In genomic region chr17:19454074-19454473, GRCh38 we compare ENCODE assay signal across 25 cellular contexts. TPM values are rescaled to one million over a fixed set of nuclear protein-coding genes. Genes with fewer than 3 reads are reported as not detected.
"Had no signal": no experiment of that assay in that cellular context is flagged by ENCODE, and none has a peak within 500 bp of the region (broad histone marks: within the 10 kb centered on the region; RNA-seq: fewer than 3 reads in every experiment).

No MANE protein-coding gene starts in this region.

- H3K79me2 ChIP-seq: hepatocyte, parathyroid adenoma had no signal

- H3K4me1 ChIP-seq: colonic mucosa, foreskin keratinocyte had no signal

- H3K9me3 Mint-ChIP-seq: dendritic cell treated with granulocyte-macrophage colony-stimulating factor and Interleukin-4, amounts not matched to agents 40 ng/mL and 50 ng/mL, for 4 days; immature natural killer cell; naive B cell; natural killer cell treated with Interleukin-12 subunit alpha and Interleukin-12 subunit beta and Interleukin-15 and Interleukin-18, amount 100 ng/mL, for 72 hours; neural progenitor cell; stimulated activated effector memory CD8-positive, alpha-beta T cell treated with anti-CD3 and anti-CD28 coated beads, Interleukin-12 subunit alpha, Interleukin-12 subunit beta, amount 100 ng/mL, for 72 hours had no signal

- H3K27ac Mint-ChIP-seq: dendritic cell treated with granulocyte-macrophage colony-stimulating factor and Interleukin-4, amounts not matched to agents 40 ng/mL and 50 ng/mL, for 4 days; immature natural killer cell; naive B cell; natural killer cell treated with Interleukin-12 subunit alpha and Interleukin-12 subunit beta and Interleukin-15 and Interleukin-18, amount 100 ng/mL, for 72 hours; neural progenitor cell; progenitor cell of endocrine pancreas; stimulated activated effector memory CD8-positive, alpha-beta T cell treated with anti-CD3 and anti-CD28 coated beads, Interleukin-12 subunit alpha, Interleukin-12 subunit beta, amount 100 ng/mL, for 72 hours had no signal

- H3K4me2 ChIP-seq: hepatocyte, neural progenitor cell had no signal

- ATAC-seq: foreskin keratinocyte; gastroesophageal sphincter; heart left ventricle; left ventricle myocardium superior; lower lobe of right lung; mucosa of descending colon; natural killer cell treated with Interleukin-12 subunit alpha and Interleukin-12 subunit beta and Interleukin-15 and Interleukin-18, amount 100 ng/mL, for 72 hours; sciatic nerve; stimulated activated effector memory CD8-positive, alpha-beta T cell treated with anti-CD3 and anti-CD28 coated beads, Interleukin-12 subunit alpha, Interleukin-12 subunit beta, amount 100 ng/mL, for 72 hours had no signal

- H3K27me3 ChIP-seq: colonic mucosa, gastroesophageal sphincter, hepatocyte, neural progenitor cell, stomach, thyroid gland had no signal

- H3K4me3 ChIP-seq: colonic mucosa, gastroesophageal sphincter, heart left ventricle, hepatocyte, lower lobe of right lung, mucosa of descending colon, neural progenitor cell, stomach, thyroid gland had no signal

- H3K4me3 Mint-ChIP-seq: dendritic cell treated with granulocyte-macrophage colony-stimulating factor and Interleukin-4, amounts not matched to agents 40 ng/mL and 50 ng/mL, for 4 days; immature natural killer cell; naive B cell; natural killer cell treated with Interleukin-12 subunit alpha and Interleukin-12 subunit beta and Interleukin-15 and Interleukin-18, amount 100 ng/mL, for 72 hours; neural progenitor cell; stimulated activated effector memory CD8-positive, alpha-beta T cell treated with anti-CD3 and anti-CD28 coated beads, Interleukin-12 subunit alpha, Interleukin-12 subunit beta, amount 100 ng/mL, for 72 hours had no signal

- H3K36me3 Mint-ChIP-seq: immature natural killer cell; naive B cell; natural killer cell treated with Interleukin-12 subunit alpha and Interleukin-12 subunit beta and Interleukin-15 and Interleukin-18, amount 100 ng/mL, for 72 hours; neural progenitor cell; stimulated activated effector memory CD8-positive, alpha-beta T cell treated with anti-CD3 and anti-CD28 coated beads, Interleukin-12 subunit alpha, Interleukin-12 subunit beta, amount 100 ng/mL, for 72 hours had no signal

- DNase-seq: colonic mucosa; effector memory CD4-positive, alpha-beta T cell; erythroblast; foreskin keratinocyte; heart left ventricle; immature natural killer cell; left ventricle myocardium superior; lower lobe of right lung; mucosa of descending colon; naive B cell; stimulated activated CD4-positive, alpha-beta T cell treated with anti-CD3 and anti-CD28 coated beads, Interleukin-2, amount 100 ng/mL, for 24 hours; stimulated activated CD4-positive, alpha-beta T cell treated with anti-CD3 and anti-CD28 coated beads, Interleukin-4, amount 100 ng/mL, for 24 hours; stimulated activated naive CD4-positive, alpha-beta T cell treated with Interleukin-2 at 50 U/mL for 16 hours; stomach; thyroid gland; trophoblast cell had no signal

- H3K9ac ChIP-seq: neural progenitor cell, parathyroid adenoma had no signal

- H3K36me3 ChIP-seq: colonic mucosa, gastroesophageal sphincter, heart left ventricle, lower lobe of right lung, neural progenitor cell, stomach, thyroid gland had no signal

- H3K27ac ChIP-seq: colonic mucosa, foreskin keratinocyte, gastroesophageal sphincter, heart left ventricle, hepatocyte, lower lobe of right lung, neural progenitor cell, parathyroid adenoma, stomach, thyroid gland had no signal

- H3K9me3 ChIP-seq: colonic mucosa, gastroesophageal sphincter, heart left ventricle, lower lobe of right lung, mucosa of descending colon, stomach, thyroid gland had no signal

- H3K4me1 Mint-ChIP-seq: immature natural killer cell; naive B cell; stimulated activated effector memory CD8-positive, alpha-beta T cell treated with anti-CD3 and anti-CD28 coated beads, Interleukin-12 subunit alpha, Interleukin-12 subunit beta, amount 100 ng/mL, for 72 hours had no signal

- H2AFZ ChIP-seq: hepatocyte, parathyroid adenoma had no signal

RNA-seq across cellular contexts. Expression of gene RNF112, which starts 43.0 kb away (rescaled TPM):
- polyA plus RNA-seq: immature natural killer cell had no signal
